In the genomic region with DNA sequence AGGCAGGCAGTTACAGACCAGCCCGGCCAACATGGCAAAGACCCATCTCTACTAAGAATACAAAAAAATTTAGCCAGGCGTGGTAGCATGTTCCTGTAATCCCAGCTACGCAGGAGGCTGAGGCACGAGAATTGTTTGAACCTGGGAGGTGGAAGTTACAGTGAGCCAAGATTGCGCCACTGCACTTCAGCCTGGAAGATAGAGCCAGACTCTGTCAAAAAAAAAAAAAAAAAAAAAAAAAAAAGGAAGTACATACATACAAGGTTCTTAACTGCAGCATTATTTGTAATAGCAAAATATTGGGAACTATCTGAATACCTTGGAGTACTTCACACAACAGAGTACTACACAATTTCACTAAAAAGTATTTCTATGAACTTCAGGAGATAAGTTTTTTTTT, we compare ENCODE assay signal across 18 cellular contexts.
A peak's percentile ranks its signal among the peaks of the same experiment; 100 is the strongest.
DNase-seq lines count a peak whose midpoint lies in the region; ATAC-seq lines count a peak whose summit lies in the region.
"Had no signal": no experiment of that assay in that cellular context is flagged by ENCODE, and none has a peak within 500 bp of the region (broad histone marks: within the 10 kb centered on the region; RNA-seq: fewer than 3 reads in every experiment).

No MANE protein-coding gene starts in this region.

- peaks cover 24% of the 10 kb centered on the region for H3K27me3 Mint-ChIP-seq in stimulated activated naive CD8-positive, alpha-beta T cell treated with anti-CD3 and anti-CD28 coated beads, Interleukin-15, Interleukin-2, amounts not matched to agents 100 ng/mL and 50 ng/mL, for 24 hours
- H3K27me3 Mint-ChIP-seq in T-helper 17 cell, result peaks cover 16% of the 10 kb centered on the region
- H3K27me3 Mint-ChIP-seq: dendritic cell treated with granulocyte-macrophage colony-stimulating factor and Interleukin-4, amounts not matched to agents 40 ng/mL and 50 ng/mL, for 4 days had no signal

- no peak for DNase-seq in stimulated activated naive CD8-positive, alpha-beta T cell treated with anti-CD3 and anti-CD28 coated beads, Interleukin-15, Interleukin-2, amounts not matched to agents 100 U/mL and 50 U/mL, for 24 hours
- DNase-seq in T-helper 17 cell (no peak), cardiac septum (ENCODE audit: low spot score) (peak; percentile 78), posterior cingulate gyrus (no peak), DMS114 treated with DMSO at 0.1 percent for 48 hours (lab: John Stamatoyannopoulos, UW; ENCODE audit: unreplicated experiment) (no peak), NCI-H2107 (lab: John Stamatoyannopoulos, UW) (no peak)
- DNase-seq in stimulated activated CD4-positive, alpha-beta T cell treated with anti-CD3 and anti-CD28 coated beads, Interleukin-2, amount 100 ng/mL, for 48 hours, result no peak
- DNase-seq: activated CD4-positive, CD25-positive, alpha-beta regulatory T cell; DMS153; erythroblast; glutamatergic neuron; NCI-H1048; occipital lobe; SK-N-SH; stimulated activated naive B cell treated with anti-CD40 and anti-IgM and Interleukin-4, amounts not matched to agents 10 μg/mL and 1 μg/mL and 100 μg/mL, for 72 hours had no signal

- H3K36me3 Mint-ChIP-seq in stimulated activated naive CD8-positive, alpha-beta T cell treated with anti-CD3 and anti-CD28 coated beads, Interleukin-15, Interleukin-2, amounts not matched to agents 100 ng/mL and 50 ng/mL, for 24 hours (ENCODE audit: low read depth), result no peaks in the 10 kb centered on the region
- H3K36me3 Mint-ChIP-seq in T-helper 17 cell (ENCODE audit: low read depth), result peaks cover 4% of the 10 kb centered on the region
- H3K36me3 Mint-ChIP-seq: stimulated activated naive B cell treated with anti-CD40 and anti-IgM and Interleukin-4, amounts not matched to agents 10 μg/mL and 1 μg/mL and 100 μg/mL, for 72 hours had no signal

- H3K9me3 ChIP-seq in T-helper 17 cell (ENCODE audit: control insufficient read depth, low read length, poor library complexity, severe bottlenecking), result no peaks in the 10 kb centered on the region
- H3K9me3 ChIP-seq: SK-N-SH had no signal

- no peak for ATAC-seq in stimulated activated naive CD8-positive, alpha-beta T cell treated with anti-CD3 and anti-CD28 coated beads, Interleukin-15, Interleukin-2, amounts not matched to agents 100 U/mL and 50 U/mL, for 24 hours
- ATAC-seq in T-helper 17 cell, result no peak

- intact Hi-C loops in cardiac septum (cut with DNase I) (no loop called here), posterior cingulate gyrus (cut with DNase I) (no loop called here)

- H3K4me3 Mint-ChIP-seq in stimulated activated naive CD8-positive, alpha-beta T cell treated with anti-CD3 and anti-CD28 coated beads, Interleukin-15, Interleukin-2, amounts not matched to agents 100 ng/mL and 50 ng/mL, for 24 hours, result no peak overlapping the region
- H3K4me3 Mint-ChIP-seq in T-helper 17 cell, result no peak overlapping the region
- H3K4me3 Mint-ChIP-seq: B cell; dendritic cell treated with granulocyte-macrophage colony-stimulating factor and Interleukin-4, amounts not matched to agents 40 ng/mL and 50 ng/mL, for 4 days; stimulated activated naive B cell treated with anti-CD40 and anti-IgM and Interleukin-4, amounts not matched to agents 10 μg/mL and 1 μg/mL and 100 μg/mL, for 72 hours had no signal

- H3K4me1 Mint-ChIP-seq in stimulated activated naive CD8-positive, alpha-beta T cell treated with anti-CD3 and anti-CD28 coated beads, Interleukin-15, Interleukin-2, amounts not matched to agents 100 ng/mL and 50 ng/mL, for 24 hours (ENCODE audit: low read depth), result peaks cover 55% of the 10 kb centered on the region
- peaks cover 27% of the 10 kb centered on the region for H3K4me1 Mint-ChIP-seq in T-helper 17 cell

- no peaks in the 10 kb centered on the region for H3K9me3 Mint-ChIP-seq in stimulated activated naive CD8-positive, alpha-beta T cell treated with anti-CD3 and anti-CD28 coated beads, Interleukin-15, Interleukin-2, amounts not matched to agents 100 ng/mL and 50 ng/mL, for 24 hours
- H3K9me3 Mint-ChIP-seq: dendritic cell treated with granulocyte-macrophage colony-stimulating factor and Interleukin-4, amounts not matched to agents 40 ng/mL and 50 ng/mL, for 4 days had no signal

- H3K27ac Mint-ChIP-seq in stimulated activated naive CD8-positive, alpha-beta T cell treated with anti-CD3 and anti-CD28 coated beads, Interleukin-15, Interleukin-2, amounts not matched to agents 100 ng/mL and 50 ng/mL, for 24 hours, result peak overlapping the region; percentile 45
- peak overlapping the region; percentile 68 for H3K27ac Mint-ChIP-seq in T-helper 17 cell
- H3K27ac Mint-ChIP-seq: B cell; dendritic cell treated with granulocyte-macrophage colony-stimulating factor and Interleukin-4, amounts not matched to agents 40 ng/mL and 50 ng/mL, for 4 days; stimulated activated naive B cell treated with anti-CD40 and anti-IgM and Interleukin-4, amounts not matched to agents 10 μg/mL and 1 μg/mL and 100 μg/mL, for 72 hours had no signal
